38 cellular contexts compared by ENCODE assay signal in genomic region chr3:53790470-53790869, GRCh38. TPM values are rescaled to one million over a fixed set of nuclear protein-coding genes. Genes with fewer than 3 reads are reported as not detected.
"Had no signal": no experiment of that assay in that cellular context is flagged by ENCODE, and none has a peak within 500 bp of the region (broad histone marks: within the 10 kb centered on the region; RNA-seq: fewer than 3 reads in every experiment).

No MANE protein-coding gene starts in this region.

- H3K36me3 Mint-ChIP-seq: activated naive CD4-positive, alpha-beta T cell treated with anti-CD3 and anti-CD28 coated beads, Interleukin-2, amount 10 ng/mL, durations not matched to agents 7 days and 5 days; activated naive CD4-positive, alpha-beta T cell treated with anti-CD3 and anti-CD28 coated beads, Interleukin-2, amount 50 U/mL, for 24 hours; activated naive CD4-positive, alpha-beta T cell treated with anti-CD3 and anti-CD28 coated beads, Interleukin-2, amount 50 U/mL, for 72 hours; activated naive CD8-positive, alpha-beta T cell; activated naive CD8-positive, alpha-beta T cell treated with anti-CD3 and anti-CD28 coated beads for 36 hours; activated naive CD8-positive, alpha-beta T cell treated with anti-CD3 and anti-CD28 coated beads, Interleukin-2, amount 10 ng/mL, durations not matched to agents 7 days and 5 days; brain had no signal

- H3K9me3 ChIP-seq: adrenal gland, ascending aorta, body of pancreas, breast epithelium had no signal

- H3K4me1 Mint-ChIP-seq: activated naive CD4-positive, alpha-beta T cell treated with anti-CD3 and anti-CD28 coated beads, Interleukin-2, amount 10 ng/mL, durations not matched to agents 7 days and 5 days; activated naive CD4-positive, alpha-beta T cell treated with anti-CD3 and anti-CD28 coated beads, Interleukin-2, amount 50 U/mL, for 24 hours; activated naive CD8-positive, alpha-beta T cell treated with anti-CD3 and anti-CD28 coated beads for 36 hours; activated naive CD8-positive, alpha-beta T cell treated with anti-CD3 and anti-CD28 coated beads, Interleukin-2, amount 10 ng/mL, durations not matched to agents 7 days and 5 days; activated naive CD8-positive, alpha-beta T cell treated with anti-CD3 and anti-CD28 coated beads, Interleukin-2, amount 50 U/mL, for 24 hours; activated T-helper 17 cell treated with anti-CD3 and anti-CD28 coated beads, Interleukin-2, amount 50 U/mL, for 72 hours; central memory CD8-positive, alpha-beta T cell had no signal

- H3K27ac ChIP-seq: adrenal gland, ascending aorta, body of pancreas, brain microvascular endothelial cell, breast epithelium, cardiac muscle cell had no signal

- H3K4me3 ChIP-seq: adrenal gland, ascending aorta, body of pancreas, breast epithelium, cardiac muscle cell had no signal

- H3K4me3 Mint-ChIP-seq: activated naive CD4-positive, alpha-beta T cell treated with anti-CD3 and anti-CD28 coated beads for 36 hours; activated naive CD4-positive, alpha-beta T cell treated with anti-CD3 and anti-CD28 coated beads, Interleukin-2, amount 10 ng/mL, durations not matched to agents 7 days and 5 days; activated naive CD4-positive, alpha-beta T cell treated with anti-CD3 and anti-CD28 coated beads, Interleukin-2, amount 50 U/mL, for 24 hours; activated naive CD8-positive, alpha-beta T cell; activated naive CD8-positive, alpha-beta T cell treated with anti-CD3 and anti-CD28 coated beads for 36 hours; activated naive CD8-positive, alpha-beta T cell treated with anti-CD3 and anti-CD28 coated beads, Interleukin-2, amount 10 ng/mL, durations not matched to agents 7 days and 5 days; activated naive CD8-positive, alpha-beta T cell treated with anti-CD3 and anti-CD28 coated beads, Interleukin-2, amount 50 U/mL, for 24 hours; activated T-cell treated with anti-CD3 and anti-CD28 coated beads, Interleukin-2, amount 50 U/mL, for 24 hours; activated T-cell treated with anti-CD3 and anti-CD28 coated beads, Interleukin-2, amount 50 U/mL, for 4 hours; activated T-cell treated with anti-CD3 and anti-CD28 coated beads, Interleukin-2, amount 50 U/mL, for 72 hours; activated T-helper 1 cell treated with anti-CD3 and anti-CD28 coated beads, Interleukin-12 subunit alpha, Interleukin-12 subunit beta, Interleukin-2, Interleukin-4 antibody, amounts not matched to agents 30 ng/mL and 10 ng/mL and 1 ng/mL, durations not matched to agents 14 hours and 24 hours and 36 hours; activated T-helper 17 cell treated with anti-CD3 and anti-CD28 coated beads, Interleukin-2, amount 50 U/mL, for 72 hours; brain; central memory CD8-positive, alpha-beta T cell had no signal

- H3K27ac Mint-ChIP-seq: activated naive CD4-positive, alpha-beta T cell treated with anti-CD3 and anti-CD28 coated beads for 36 hours; activated naive CD4-positive, alpha-beta T cell treated with anti-CD3 and anti-CD28 coated beads, Interleukin-2, amount 10 ng/mL, durations not matched to agents 7 days and 5 days; activated naive CD4-positive, alpha-beta T cell treated with anti-CD3 and anti-CD28 coated beads, Interleukin-2, amount 50 U/mL, for 24 hours; activated naive CD4-positive, alpha-beta T cell treated with anti-CD3 and anti-CD28 coated beads, Interleukin-2, amount 50 U/mL, for 72 hours; activated naive CD8-positive, alpha-beta T cell; activated naive CD8-positive, alpha-beta T cell treated with anti-CD3 and anti-CD28 coated beads for 36 hours; activated naive CD8-positive, alpha-beta T cell treated with anti-CD3 and anti-CD28 coated beads, Interleukin-2, amount 10 ng/mL, durations not matched to agents 7 days and 5 days; activated naive CD8-positive, alpha-beta T cell treated with anti-CD3 and anti-CD28 coated beads, Interleukin-2, amount 50 U/mL, for 24 hours; activated T-cell treated with anti-CD3 and anti-CD28 coated beads, Interleukin-2, amount 50 U/mL, for 24 hours; activated T-cell treated with anti-CD3 and anti-CD28 coated beads, Interleukin-2, amount 50 U/mL, for 72 hours; activated T-helper 1 cell treated with anti-CD3 and anti-CD28 coated beads, Interleukin-12 subunit alpha, Interleukin-12 subunit beta, Interleukin-2, Interleukin-4 antibody, amounts not matched to agents 30 ng/mL and 10 ng/mL and 1 ng/mL, durations not matched to agents 14 hours and 24 hours and 36 hours; activated T-helper 17 cell treated with anti-CD3 and anti-CD28 coated beads, Interleukin-2, amount 50 U/mL, for 72 hours; activated T-helper 2 cell treated with anti-CD3 and anti-CD28 coated beads, Interferon-gamma antibody, Interleukin-2, Interleukin-4, amounts not matched to agents 10 μg/mL and 5 μg/mL and 100 μg/mL, durations not matched to agents 14 hours and 24 hours and 36 hours had no signal

- H3K9me3 Mint-ChIP-seq: activated naive CD4-positive, alpha-beta T cell treated with anti-CD3 and anti-CD28 coated beads for 36 hours; activated naive CD4-positive, alpha-beta T cell treated with anti-CD3 and anti-CD28 coated beads, Interleukin-2, amount 10 ng/mL, durations not matched to agents 7 days and 5 days; activated naive CD4-positive, alpha-beta T cell treated with anti-CD3 and anti-CD28 coated beads, Interleukin-2, amount 50 U/mL, for 24 hours; activated naive CD4-positive, alpha-beta T cell treated with anti-CD3 and anti-CD28 coated beads, Interleukin-2, amount 50 U/mL, for 72 hours; activated naive CD8-positive, alpha-beta T cell treated with anti-CD3 and anti-CD28 coated beads for 36 hours; activated naive CD8-positive, alpha-beta T cell treated with anti-CD3 and anti-CD28 coated beads, Interleukin-2, amount 10 ng/mL, durations not matched to agents 7 days and 5 days; activated naive CD8-positive, alpha-beta T cell treated with anti-CD3 and anti-CD28 coated beads, Interleukin-2, amount 50 U/mL, for 24 hours; activated T-cell treated with anti-CD3 and anti-CD28 coated beads, Interleukin-2, amount 50 U/mL, for 24 hours; activated T-cell treated with anti-CD3 and anti-CD28 coated beads, Interleukin-2, amount 50 U/mL, for 4 hours; activated T-cell treated with anti-CD3 and anti-CD28 coated beads, Interleukin-2, amount 50 U/mL, for 72 hours; activated T-helper 1 cell treated with anti-CD3 and anti-CD28 coated beads, Interleukin-12 subunit alpha, Interleukin-12 subunit beta, Interleukin-2, Interleukin-4 antibody, amounts not matched to agents 30 ng/mL and 10 ng/mL and 1 ng/mL, durations not matched to agents 14 hours and 24 hours and 36 hours; activated T-helper 17 cell treated with anti-CD3 and anti-CD28 coated beads, Interleukin-2, amount 50 U/mL, for 72 hours; activated T-helper 2 cell treated with anti-CD3 and anti-CD28 coated beads, Interferon-gamma antibody, Interleukin-2, Interleukin-4, amounts not matched to agents 10 μg/mL and 5 μg/mL and 100 μg/mL, durations not matched to agents 14 hours and 24 hours and 36 hours; brain; central memory CD8-positive, alpha-beta T cell had no signal

- DNase-seq: activated effector memory CD4-positive, alpha-beta T cell treated with anti-CD3 and anti-CD28 coated beads, Interleukin-2, amount 50 U/mL, for 16 hours; activated effector memory CD4-positive, alpha-beta T cell treated with Interleukin-2 at 50 U/mL for 16 hours; activated gamma-delta T cell; activated gamma-delta T cell treated with Interleukin-2 at 50 U/mL for 16 hours; activated naive CD4-positive, alpha-beta T cell; activated naive CD4-positive, alpha-beta T cell treated with anti-CD3 and anti-CD28 coated beads for 36 hours; activated naive CD4-positive, alpha-beta T cell treated with anti-CD3 and anti-CD28 coated beads, Interleukin-2, amount 10 ng/mL, durations not matched to agents 7 days and 5 days; activated naive CD4-positive, alpha-beta T cell treated with anti-CD3 and anti-CD28 coated beads, Interleukin-2, amount 50 U/mL, for 16 hours; activated naive CD4-positive, alpha-beta T cell treated with Interleukin-2 at 50 U/mL for 16 hours; activated naive CD8-positive, alpha-beta T cell treated with anti-CD3 and anti-CD28 coated beads for 36 hours; activated naive CD8-positive, alpha-beta T cell treated with anti-CD3 and anti-CD28 coated beads, Interleukin-2, amount 10 ng/mL, durations not matched to agents 7 days and 5 days; activated naive CD8-positive, alpha-beta T cell treated with anti-CD3 and anti-CD28 coated beads, Interleukin-2, amount 50 U/mL, for 24 hours; activated T-cell treated with anti-CD3 and anti-CD28 coated beads, Interleukin-2, amount 50 U/mL, for 1 hour; activated T-cell treated with anti-CD3 and anti-CD28 coated beads, Interleukin-2, amount 50 U/mL, for 24 hours; activated T-cell treated with anti-CD3 and anti-CD28 coated beads, Interleukin-2, amount 50 U/mL, for 4 hours; activated T-cell treated with anti-CD3 and anti-CD28 coated beads, Interleukin-2, amount 50 U/mL, for 48 hours; activated T-cell treated with anti-CD3 and anti-CD28 coated beads, Interleukin-2, amount 50 U/mL, for 72 hours; adrenal gland; amniotic stem cell; amygdala; anterior cingulate cortex; body of pancreas; brain microvascular endothelial cell; caudate nucleus; central memory CD4-positive, alpha-beta T cell; cerebellar nuclear complex had no signal

- ATAC-seq: activated naive CD4-positive, alpha-beta T cell treated with anti-CD3 and anti-CD28 coated beads, Interleukin-2, amount 50 U/mL, for 72 hours; activated naive CD8-positive, alpha-beta T cell treated with anti-CD3 and anti-CD28 coated beads, Interleukin-2, amount 50 U/mL, for 24 hours; activated T-cell treated with anti-CD3 and anti-CD28 coated beads, Interleukin-2, amount 50 U/mL, for 4 hours; activated T-cell treated with anti-CD3 and anti-CD28 coated beads, Interleukin-2, amount 50 U/mL, for 72 hours; activated T-helper 17 cell treated with anti-CD3 and anti-CD28 coated beads, Interleukin-2, amount 50 U/mL, for 72 hours; body of pancreas had no signal

- H3K4me1 ChIP-seq: ascending aorta, body of pancreas, breast epithelium had no signal

- H3K27me3 ChIP-seq: adrenal gland, ascending aorta, body of pancreas, brain microvascular endothelial cell, breast epithelium, cardiac muscle cell had no signal

- H3K36me3 ChIP-seq: adrenal gland, ascending aorta, brain microvascular endothelial cell, breast epithelium had no signal

RNA-seq across cellular contexts. Expression of gene IL17RB, which starts 55.9 kb away (rescaled TPM):
- total RNA-seq: activated naive CD8-positive, alpha-beta T cell treated with anti-CD3 and anti-CD28 coated beads for 36 hours; ascending aorta; bronchial epithelial cell had no signal
